In genomic region chr6:107709341-107709740, GRCh38 we compare ENCODE assay signal across 17 cellular contexts.
DNase-seq lines count a peak whose midpoint lies in the region; ATAC-seq and TF ChIP-seq lines count a peak whose summit lies in the region.
"Had no signal": no experiment of that assay in that cellular context is flagged by ENCODE, and none has a peak within 500 bp of the region (broad histone marks: within the 10 kb centered on the region; RNA-seq: fewer than 3 reads in every experiment).

No MANE protein-coding gene starts in this region.

- H3K27ac ChIP-seq in effector memory CD4-positive, alpha-beta T cell (ENCODE audit: insufficient read depth, low read length, poor library complexity, severe bottlenecking): peak overlapping the region; percentile 38
- no peak overlapping the region for H3K27ac ChIP-seq in trophoblast cell (ENCODE audit: low read depth, low read length)
- H3K27ac ChIP-seq: BLaER1 treated with 17β-estradiol and CSF1 and Interleukin-3, amounts not matched to agents 10 nM and 100 nM; Peyer's patch had no signal

- H2AFZ ChIP-seq in trophoblast cell (ENCODE audit: insufficient read depth, low read length, poor library complexity): no peak overlapping the region

- H3K23ac ChIP-seq in trophoblast cell (ENCODE audit: low read length): no peak overlapping the region

- H3K79me1 ChIP-seq in trophoblast cell (ENCODE audit: low read length): no peaks in the 10 kb centered on the region

- H3K9me3 ChIP-seq in effector memory CD4-positive, alpha-beta T cell (ENCODE audit: control insufficient read depth, low read length): no peaks in the 10 kb centered on the region
- no peaks in the 10 kb centered on the region for H3K9me3 ChIP-seq in trophoblast cell (ENCODE audit: insufficient read depth, low read depth, low read length)
- H3K9me3 ChIP-seq: BLaER1 treated with 17β-estradiol and CSF1 and Interleukin-3, amounts not matched to agents 10 nM and 100 nM; Caco-2; Peyer's patch had no signal

- no peak for TF ChIP-seq CTCF in endothelial cell (IDR thresholded peaks at IDR 0.05; ENCODE audit: unreplicated experiment)

- H2BK12ac ChIP-seq in trophoblast cell (ENCODE audit: low read length): no peak overlapping the region

- no peak for ATAC-seq in GM21529 (IDR thresholded peaks at IDR 0.05; ENCODE audit: unreplicated experiment)
- ATAC-seq: Right ventricle myocardium inferior had no signal

- H3K4ac ChIP-seq in trophoblast cell (ENCODE audit: low read depth, low read length): no peak overlapping the region

- H3K4me1 Mint-ChIP-seq in activated naive CD8-positive, alpha-beta T cell (ENCODE audit: low read depth): peaks cover 57% of the 10 kb centered on the region
- peaks cover 49% of the 10 kb centered on the region for H3K4me1 Mint-ChIP-seq in activated naive CD8-positive, alpha-beta T cell treated with anti-CD3 and anti-CD28 coated beads for 36 hours
- H3K4me1 Mint-ChIP-seq in endothelial cell (ENCODE audit: unreplicated experiment): peaks cover 8% of the 10 kb centered on the region

- no peak overlapping the region for H2BK5ac ChIP-seq in trophoblast cell (ENCODE audit: low read depth, low read length, poor library complexity)

- DNase-seq in activated naive CD8-positive, alpha-beta T cell treated with anti-CD3 and anti-CD28 coated beads for 36 hours: no peak
- DNase-seq in COLO668 (lab: John Stamatoyannopoulos, UW; ENCODE audit: unreplicated experiment): peak; percentile 37
- no peak for DNase-seq in effector memory CD4-positive, alpha-beta T cell
- DNase-seq in endothelial cell (ENCODE audit: low spot score): no peak
- no peak for DNase-seq in trophoblast cell
- DNase-seq: Caco-2; H9; KG1; MV-4-11; NCI-H1694 treated with DMSO at 0.1 percent for 48 hours; NCI-H748 treated with DMSO at 0.1 percent for 48 hours; NK-92 treated with Interleukin-12 subunit alpha and Interleukin-12 subunit beta, amount 100 ng/mL, for 24 hours; Peyer's patch had no signal

- no peak overlapping the region for H3K14ac ChIP-seq in trophoblast cell (ENCODE audit: low read length)

- no CpG with 5 or more reads among the region's 7 CpGs for WGBS in trophoblast cell (ENCODE audit: extremely low coverage, insufficient coverage, insufficient read length)

- H3K27me3 Mint-ChIP-seq in activated naive CD8-positive, alpha-beta T cell: no peaks in the 10 kb centered on the region
- H3K27me3 Mint-ChIP-seq in activated naive CD8-positive, alpha-beta T cell treated with anti-CD3 and anti-CD28 coated beads for 36 hours: no peaks in the 10 kb centered on the region
- H3K27me3 Mint-ChIP-seq in endothelial cell (ENCODE audit: unreplicated experiment): peaks cover 12% of the 10 kb centered on the region

- H4K91ac ChIP-seq in trophoblast cell (ENCODE audit: low read depth, low read length): no peak overlapping the region

- H4K12ac ChIP-seq in trophoblast cell (ENCODE audit: low read depth, low read length): no peak overlapping the region

- no peaks in the 10 kb centered on the region for H3K9me3 Mint-ChIP-seq in activated naive CD8-positive, alpha-beta T cell (ENCODE audit: low read depth)
- H3K9me3 Mint-ChIP-seq in activated naive CD8-positive, alpha-beta T cell treated with anti-CD3 and anti-CD28 coated beads for 36 hours: no peaks in the 10 kb centered on the region
- no peaks in the 10 kb centered on the region for H3K9me3 Mint-ChIP-seq in endothelial cell (ENCODE audit: unreplicated experiment)
- H3K9me3 Mint-ChIP-seq: H9 had no signal

- H3K4me1 ChIP-seq in effector memory CD4-positive, alpha-beta T cell (ENCODE audit: control insufficient read depth, insufficient read depth, low read length, poor library complexity, severe bottlenecking): peaks cover 36% of the 10 kb centered on the region
- no peaks in the 10 kb centered on the region for H3K4me1 ChIP-seq in trophoblast cell (ENCODE audit: control insufficient read depth in 1 of 2, insufficient read depth in 2 of 2, low read length in 2 of 2)

- H3K9ac ChIP-seq in trophoblast cell (ENCODE audit: low read length): no peak overlapping the region
- H3K9ac ChIP-seq: BLaER1 treated with 17β-estradiol and CSF1 and Interleukin-3, amounts not matched to agents 10 nM and 100 nM had no signal

- H3K79me2 ChIP-seq in trophoblast cell (ENCODE audit: control insufficient read depth, insufficient read depth, low read length, poor library complexity): peaks cover 2% of the 10 kb centered on the region

- peaks cover 10% of the 10 kb centered on the region for H3K36me3 Mint-ChIP-seq in activated naive CD8-positive, alpha-beta T cell
- H3K36me3 Mint-ChIP-seq in activated naive CD8-positive, alpha-beta T cell treated with anti-CD3 and anti-CD28 coated beads for 36 hours: peaks cover 2% of the 10 kb centered on the region
- H3K36me3 Mint-ChIP-seq in endothelial cell (ENCODE audit: low read depth, unreplicated experiment): no peaks in the 10 kb centered on the region

- no peak overlapping the region for H3K4me3 Mint-ChIP-seq in activated naive CD8-positive, alpha-beta T cell
- no peak overlapping the region for H3K4me3 Mint-ChIP-seq in activated naive CD8-positive, alpha-beta T cell treated with anti-CD3 and anti-CD28 coated beads for 36 hours
- no peak overlapping the region for H3K4me3 Mint-ChIP-seq in endothelial cell (ENCODE audit: unreplicated experiment)
- H3K4me3 Mint-ChIP-seq: H9 had no signal

- no peak overlapping the region for H2BK120ac ChIP-seq in trophoblast cell (ENCODE audit: insufficient read depth, low read length, poor library complexity)

- no peak overlapping the region for H3K18ac ChIP-seq in trophoblast cell (ENCODE audit: low read length)

- no peak overlapping the region for H3K4me2 ChIP-seq in trophoblast cell (ENCODE audit: low read length)
- H3K4me2 ChIP-seq: BLaER1 treated with 17β-estradiol and CSF1 and Interleukin-3, amounts not matched to agents 10 nM and 100 nM had no signal

- H3K27ac Mint-ChIP-seq in activated naive CD8-positive, alpha-beta T cell: peak overlapping the region; percentile 54
- no peak overlapping the region for H3K27ac Mint-ChIP-seq in activated naive CD8-positive, alpha-beta T cell treated with anti-CD3 and anti-CD28 coated beads for 36 hours
- no peak overlapping the region for H3K27ac Mint-ChIP-seq in endothelial cell (ENCODE audit: unreplicated experiment)
- H3K27ac Mint-ChIP-seq: H9 had no signal

- no peak overlapping the region for H4K8ac ChIP-seq in trophoblast cell (ENCODE audit: low read depth, low read length)

- H2AK5ac ChIP-seq in trophoblast cell (ENCODE audit: low read length): no peak overlapping the region

- H3K36me3 ChIP-seq in effector memory CD4-positive, alpha-beta T cell (ENCODE audit: control insufficient read depth, insufficient read depth, low read length): peaks cover 35% of the 10 kb centered on the region
- H3K36me3 ChIP-seq in trophoblast cell (ENCODE audit: control insufficient read depth in 1 of 2, insufficient read depth in 2 of 2, low read length in 2 of 2): no peaks in the 10 kb centered on the region
- H3K36me3 ChIP-seq: BLaER1 treated with 17β-estradiol and CSF1 and Interleukin-3, amounts not matched to agents 10 nM and 100 nM; Peyer's patch had no signal

- no peaks in the 10 kb centered on the region for H3K27me3 ChIP-seq in effector memory CD4-positive, alpha-beta T cell (replicated peaks; ENCODE audit: control insufficient read depth, insufficient read depth, low read length, poor library complexity, severe bottlenecking)
- no peaks in the 10 kb centered on the region for H3K27me3 ChIP-seq in trophoblast cell (ENCODE audit: insufficient read depth, low read length)
- H3K27me3 ChIP-seq: BLaER1 treated with 17β-estradiol and CSF1 and Interleukin-3, amounts not matched to agents 10 nM and 100 nM; Peyer's patch had no signal

- no peak overlapping the region for H3K4me3 ChIP-seq in effector memory CD4-positive, alpha-beta T cell (ENCODE audit: insufficient read depth, low read depth, low read length, poor library complexity, severe bottlenecking)
- H3K4me3 ChIP-seq in trophoblast cell (ENCODE audit: low read depth, low read length): no peak overlapping the region
- H3K4me3 ChIP-seq: BLaER1 treated with 17β-estradiol and CSF1 and Interleukin-3, amounts not matched to agents 10 nM and 100 nM; Peyer's patch had no signal
